Comparison of ENCODE assay signal across 8 cellular contexts in genomic region chr6:157020398-157021266, GRCh38.
DNase-seq lines count a peak whose midpoint lies in the region; TF ChIP-seq lines count a peak whose summit lies in the region.

No MANE protein-coding gene starts in this region.

- DNase-seq in NCI-H1694 (lab: John Stamatoyannopoulos, UW): peak; percentile 21
- no peak for DNase-seq in NCI-H1694 treated with DMSO at 0.1 percent for 48 hours (lab: John Stamatoyannopoulos, UW)
- DNase-seq in HAP-1 (ENCODE audit: low spot score in 2 of 2): peak; percentile 39 to 71
- peak; percentile 72 for DNase-seq in M059J (ENCODE audit: low read depth)
- peak; percentile 33 for DNase-seq in T-helper 22 cell (ENCODE audit: low read depth)
- peak; percentile 60 for DNase-seq in cerebellar cortex (ENCODE audit: low spot score)
- DNase-seq in kidney epithelial cell (ENCODE audit: low read depth): no peak
- DNase-seq in stimulated activated CD4-positive, alpha-beta T cell treated with anti-CD3 and anti-CD28 coated beads, Interleukin-4, amount 100 ng/mL, for 24 hours: peak; percentile 62

- H3K27me3 ChIP-seq in HAP-1 (ENCODE audit: low read depth) (no peaks in the 10 kb centered on the region), kidney epithelial cell (ENCODE audit: control insufficient read depth, insufficient read depth, low read length) (no peaks in the 10 kb centered on the region)

- peaks cover 24% of the 10 kb centered on the region for H3K4me1 ChIP-seq in HAP-1

- no peak for TF ChIP-seq CTCF in kidney epithelial cell (IDR thresholded peaks at IDR 0.05; ENCODE audit: insufficient read depth, low read length, poor library complexity, severe bottlenecking)

- H3K36me3 ChIP-seq in HAP-1 (replicated peaks) (no peaks in the 10 kb centered on the region), kidney epithelial cell (ENCODE audit: control insufficient read depth, insufficient read depth, low read length) (no peaks in the 10 kb centered on the region)

- in situ Hi-C loops in HAP-1 (cut with MboI; ENCODE audit: low sequenced_read_pairs): no loop called here

- no peaks in the 10 kb centered on the region for H3K9me3 ChIP-seq in HAP-1

- peak overlapping the region; percentile 77 for H3K4me3 ChIP-seq in HAP-1
- peak overlapping the region; percentile 64 for H3K4me3 ChIP-seq in kidney epithelial cell (ENCODE audit: low read depth, low read length)

Comparison
In these comparisons a context has a peak if more than half of its experiments do, and no peak if none do; other contexts are left out.
1. DNase-seq: peak in NCI-H1694 (single experiment), HAP-1 (2 of 2), M059J (single experiment), T-helper 22 cell (single experiment), cerebellar cortex (single experiment) and stimulated activated CD4-positive, alpha-beta T cell treated with anti-CD3 and anti-CD28 coated beads, Interleukin-4, amount 100 ng/mL, for 24 hours (single experiment); none in NCI-H1694 treated with DMSO at 0.1 percent for 48 hours (single experiment) and kidney epithelial cell (single experiment).